In the genomic region with DNA sequence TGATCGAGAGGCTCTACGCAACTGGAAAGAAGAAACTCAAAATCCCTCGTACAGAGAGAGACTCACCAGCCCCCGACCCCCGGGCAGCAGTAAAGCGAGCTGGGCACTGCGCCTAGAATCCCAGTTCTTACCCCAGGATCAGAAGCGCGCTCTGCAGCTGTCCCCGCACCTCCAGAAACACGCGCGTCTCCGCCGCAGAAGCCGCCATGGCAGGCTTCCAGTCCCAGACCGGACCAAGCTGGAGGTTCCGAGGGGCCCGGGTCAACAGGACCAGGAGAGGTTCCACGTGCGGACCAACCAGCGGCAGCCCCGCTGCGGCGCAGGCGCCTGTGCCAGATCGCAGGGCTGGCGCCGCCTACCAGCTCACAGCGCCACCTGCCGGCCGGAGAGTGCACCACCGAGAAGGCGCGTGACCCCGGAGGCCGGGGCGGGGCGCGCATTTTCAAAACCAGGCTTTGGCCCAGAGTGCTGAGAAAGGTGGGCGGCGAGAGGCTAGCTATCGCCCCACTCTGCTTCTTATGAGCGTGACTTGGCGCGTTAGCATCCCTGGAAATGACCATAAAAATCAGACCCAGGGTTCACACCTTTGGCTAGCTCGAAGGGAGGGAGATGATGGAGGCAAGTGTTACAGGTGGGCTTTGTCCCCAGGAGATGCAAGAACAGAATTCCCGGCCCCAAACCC, we compare ENCODE assay signal across 8 cellular contexts. TPM values are rescaled to one million over a fixed set of nuclear protein-coding genes. Genes with fewer than 3 reads are reported as not detected.
A peak's percentile ranks its signal among the peaks of the same experiment; 100 is the strongest.
DNase-seq lines count a peak whose midpoint lies in the region; ATAC-seq and TF ChIP-seq lines count a peak whose summit lies in the region.

A gene with protein sequence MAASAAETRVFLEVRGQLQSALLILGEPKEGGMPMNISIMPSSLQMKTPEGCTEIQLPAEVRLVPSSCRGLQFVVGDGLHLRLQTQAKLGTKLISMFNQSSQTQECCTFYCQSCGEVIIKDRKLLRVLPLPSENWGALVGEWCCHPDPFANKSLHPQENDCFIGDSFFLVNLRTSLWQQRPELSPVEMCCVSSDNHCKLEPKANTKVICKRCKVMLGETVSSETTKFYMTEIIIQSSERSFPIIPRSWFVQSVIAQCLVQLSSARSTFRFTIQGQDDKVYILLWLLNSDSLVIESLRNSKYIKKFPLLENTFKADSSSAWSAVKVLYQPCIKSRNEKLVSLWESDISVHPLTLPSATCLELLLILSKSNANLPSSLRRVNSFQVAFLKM (minus strand): TSS at position 331 of the 682 bp plus-strand sequence. CDS start 123 bp downstream, at position 208.

- peak within 1 kb of the TSS; percentile 38 to 74 for H3K27ac ChIP-seq in liver (ENCODE audit: low read depth in 1 of 2, low read length in 2 of 2)

- H3K9ac ChIP-seq in liver (ENCODE audit: low read depth in 1 of 2, low read length in 2 of 2), result peak within 1 kb of the TSS; percentile 50 to 84

- H3K4me3 ChIP-seq in liver (ENCODE audit: low read depth in 1 of 3, low read length in 3 of 3), result peak within 1 kb of the TSS; percentile 90 to 95 (median 91)

- no peaks in the 10 kb centered on the region for H3K36me3 ChIP-seq in liver (ENCODE audit: control insufficient read depth in 4 of 4, insufficient read depth in 3 of 4, low read depth in 1 of 4, low read length in 3 of 4)

- peak; percentile 97 for TF ChIP-seq CTCF in liver (IDR thresholded peaks at IDR 0.05; ENCODE audit: low read depth, low read length, missing input control)

- 3% methylated on average over 48 of the region's 48 CpGs for WGBS in liver

- peak; percentile 55 to 76 for TF ChIP-seq RAD21 in liver (IDR thresholded peaks at IDR 0.05)

- peaks cover 0 to 23% (median 8%) of the 10 kb centered on the region in 4 donors for H3K4me1 ChIP-seq in liver (ENCODE audit: control insufficient read depth in 4 of 4, insufficient read depth in 4 of 4, low read length in 3 of 4)

- ATAC-seq in GM18907 (IDR thresholded peaks at IDR 0.05; ENCODE audit: unreplicated experiment), result peak; percentile 70
- peak; percentile 67 for ATAC-seq in HG03135 (IDR thresholded peaks at IDR 0.05; ENCODE audit: unreplicated experiment)

- no peaks in the 10 kb centered on the region for H3K27me3 ChIP-seq in liver (ENCODE audit: control insufficient read depth in 4 of 4, insufficient read depth in 4 of 4, low read length in 3 of 4)

- DNase-seq in Ammon's horn (ENCODE audit: low spot score) (peak; percentile 90), NCI-H446 treated with DMSO at 0.1 percent for 48 hours (lab: John Stamatoyannopoulos, UW) (peak; percentile 37), cortex of kidney (lab: John Stamatoyannopoulos, UW) (peak; percentile 19)
- DNase-seq in activated CD4-positive, alpha-beta T cell treated with anti-CD3 and anti-CD28 coated beads for 4 hours, result peak; percentile 90 to 91
- DNase-seq in stimulated activated CD4-positive, alpha-beta T cell treated with anti-CD3 and anti-CD28 coated beads, Interleukin-4, amount 100 ng/mL, for 1 hour, result peak; percentile 95

- H3K9me3 ChIP-seq in liver (ENCODE audit: control insufficient read depth in 4 of 4, low read length in 3 of 4), result no peaks in the 10 kb centered on the region

TF ChIP-seq in liver, 16 proteins besides CTCF, POLR2A, EP300 and RAD21:
- no peak for TF ChIP-seq REST (IDR thresholded peaks at IDR 0.05)
- TF ChIP-seq, protein P1, sequence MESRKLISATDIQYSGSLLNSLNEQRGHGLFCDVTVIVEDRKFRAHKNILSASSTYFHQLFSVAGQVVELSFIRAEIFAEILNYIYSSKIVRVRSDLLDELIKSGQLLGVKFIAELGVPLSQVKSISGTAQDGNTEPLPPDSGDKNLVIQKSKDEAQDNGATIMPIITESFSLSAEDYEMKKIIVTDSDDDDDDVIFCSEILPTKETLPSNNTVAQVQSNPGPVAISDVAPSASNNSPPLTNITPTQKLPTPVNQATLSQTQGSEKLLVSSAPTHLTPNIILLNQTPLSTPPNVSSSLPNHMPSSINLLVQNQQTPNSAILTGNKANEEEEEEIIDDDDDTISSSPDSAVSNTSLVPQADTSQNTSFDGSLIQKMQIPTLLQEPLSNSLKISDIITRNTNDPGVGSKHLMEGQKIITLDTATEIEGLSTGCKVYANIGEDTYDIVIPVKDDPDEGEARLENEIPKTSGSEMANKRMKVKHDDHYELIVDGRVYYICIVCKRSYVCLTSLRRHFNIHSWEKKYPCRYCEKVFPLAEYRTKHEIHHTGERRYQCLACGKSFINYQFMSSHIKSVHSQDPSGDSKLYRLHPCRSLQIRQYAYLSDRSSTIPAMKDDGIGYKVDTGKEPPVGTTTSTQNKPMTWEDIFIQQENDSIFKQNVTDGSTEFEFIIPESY (IDR thresholded peaks at IDR 0.05), result no peak
- TF ChIP-seq SP1 (IDR thresholded peaks at IDR 0.05), result no peak
- no peak for TF ChIP-seq TAF1 (conservative IDR thresholded peaks at IDR 0.05)
- peak in 1 of 2 donors; percentile 13 for TF ChIP-seq HNF4A (conservative IDR thresholded peaks at IDR 0.05)
- TF ChIP-seq MAX (IDR thresholded peaks at IDR 0.05), result peak; percentile 55
- no peak for TF ChIP-seq JUND (IDR thresholded peaks at IDR 0.05)
- peak; percentile 60 for TF ChIP-seq YY1 (IDR thresholded peaks at IDR 0.05)
- TF ChIP-seq EGR1 (IDR thresholded peaks at IDR 0.05; ENCODE audit: low read depth in 2 of 2), result no peak
- TF ChIP-seq, protein P2, sequence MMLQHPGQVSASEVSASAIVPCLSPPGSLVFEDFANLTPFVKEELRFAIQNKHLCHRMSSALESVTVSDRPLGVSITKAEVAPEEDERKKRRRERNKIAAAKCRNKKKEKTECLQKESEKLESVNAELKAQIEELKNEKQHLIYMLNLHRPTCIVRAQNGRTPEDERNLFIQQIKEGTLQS (IDR thresholded peaks at IDR 0.05), result no peak
- TF ChIP-seq HNF4G (IDR thresholded peaks at IDR 0.05), result no peak
- no peak for TF ChIP-seq NR2F2 (IDR thresholded peaks at IDR 0.05)
- no peak for TF ChIP-seq GABPA (IDR thresholded peaks at IDR 0.05 in 1 of 2, conservative IDR thresholded peaks at IDR 0.05 in 1 of 2)
- TF ChIP-seq RXRA (IDR thresholded peaks at IDR 0.05), result peak in 1 of 2 donors; percentile 14
- no peak for TF ChIP-seq FOXA2 (IDR thresholded peaks at IDR 0.05)
- no peak for TF ChIP-seq FOXA1 (IDR thresholded peaks at IDR 0.05)

RNA-seq across cellular contexts. Expression of the gene that starts here (rescaled TPM):
- total RNA-seq in liver, result 1 to 10 TPM; 1.9 to 6.4 TPM
- 1 to 10 TPM in 1 of 2 donors, under 1 TPM in 1; 0.78 to 2.0 TPM for polyA plus RNA-seq in liver

Comparison
In these comparisons a context has a peak if more than half of its experiments do, and no peak if none do; other contexts are left out.
1. Peak in every context shown above with its lines: DNase-seq, ATAC-seq, H3K4me3 ChIP-seq and H3K27ac ChIP-seq.
2. DNase-seq: peak in every context shown above with its lines; median percentile 95 in stimulated activated CD4-positive, alpha-beta T cell treated with anti-CD3 and anti-CD28 coated beads, Interleukin-4, amount 100 ng/mL, for 1 hour; 90 in activated CD4-positive, alpha-beta T cell treated with anti-CD3 and anti-CD28 coated beads for 4 hours; 90 in Ammon's horn; 37 in NCI-H446 treated with DMSO at 0.1 percent for 48 hours; 19 in cortex of kidney.